Comparison of ENCODE assay signal across 9 cellular contexts in the genomic region with DNA sequence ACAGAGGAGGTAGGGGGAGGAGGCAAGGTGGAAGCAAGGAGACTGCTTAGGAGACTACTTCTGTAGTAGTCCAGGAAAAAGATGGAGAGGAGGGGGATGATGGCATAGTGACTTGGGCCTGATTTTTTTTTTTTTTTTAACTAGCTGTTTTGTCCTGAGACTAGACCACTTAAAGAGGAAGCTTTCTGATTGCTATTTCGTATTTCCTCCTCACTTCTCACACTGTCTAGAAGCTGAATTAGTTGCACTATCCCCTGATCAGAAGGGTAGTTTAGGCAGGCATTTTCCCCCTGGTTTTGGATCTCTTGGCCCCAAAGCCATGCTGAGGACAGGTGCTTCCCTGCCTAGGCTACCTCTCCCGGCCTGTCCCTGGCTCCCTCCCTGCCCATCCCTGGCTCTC. TPM values are rescaled to one million over a fixed set of nuclear protein-coding genes. Genes with fewer than 3 reads are reported as not detected.
A peak's percentile ranks its signal among the peaks of the same experiment; 100 is the strongest.
DNase-seq lines count a peak whose midpoint lies in the region; ATAC-seq and TF ChIP-seq lines count a peak whose summit lies in the region.
"Had no signal": no experiment of that assay in that cellular context is flagged by ENCODE, and none has a peak within 500 bp of the region (broad histone marks: within the 10 kb centered on the region; RNA-seq: fewer than 3 reads in every experiment).

No MANE protein-coding gene starts in this region.

- TF ChIP-seq CTCF in neural crest cell (conservative IDR thresholded peaks at IDR 0.05) (no peak), testis (IDR thresholded peaks at IDR 0.05) (no peak)

- H3K27me3 ChIP-seq in CD4-positive, alpha-beta memory T cell (ENCODE audit: insufficient read depth, low read length): no peaks in the 10 kb centered on the region
- no peaks in the 10 kb centered on the region for H3K27me3 ChIP-seq in testis
- H3K27me3 ChIP-seq: left lung had no signal

- peaks cover 5% of the 10 kb centered on the region for H3K36me3 ChIP-seq in CD4-positive, alpha-beta memory T cell (ENCODE audit: insufficient read depth, low read length)
- no peaks in the 10 kb centered on the region for H3K36me3 ChIP-seq in testis (ENCODE audit: low read depth, missing control alignments)
- H3K36me3 ChIP-seq: left lung had no signal

- peak; percentile 39 for ATAC-seq in GM21447 (IDR thresholded peaks at IDR 0.05; ENCODE audit: unreplicated experiment)
- no peak for ATAC-seq in HG03135 (IDR thresholded peaks at IDR 0.05; ENCODE audit: unreplicated experiment)
- ATAC-seq: left lung had no signal

- intact Hi-C loops in CD4-positive, alpha-beta memory T cell (cut with micrococcal nuclease): no loop called here
- intact Hi-C loops in testis (cut with DNase I; ENCODE audit: low total_unique reads): no loop called here

- H3K4me3 ChIP-seq in CD4-positive, alpha-beta memory T cell (ENCODE audit: low read length in 2 of 2): no peak overlapping the region
- no peak overlapping the region for H3K4me3 ChIP-seq in testis
- H3K4me3 ChIP-seq: left lung had no signal

- H3K4me1 Mint-ChIP-seq in CD4-positive, alpha-beta memory T cell: peaks cover 65 to 88% (median 77%) of the 10 kb centered on the region in 4 donors
- H3K4me1 Mint-ChIP-seq in activated naive CD8-positive, alpha-beta T cell treated with anti-CD3 and anti-CD28 coated beads for 36 hours: peaks cover 80% of the 10 kb centered on the region
- peaks cover 68% of the 10 kb centered on the region for H3K4me1 Mint-ChIP-seq in neural crest cell

- peak overlapping the region in 7 of 8 donors; percentile 9 to 65 (median 50) for H3K4me3 Mint-ChIP-seq in CD4-positive, alpha-beta memory T cell
- H3K4me3 Mint-ChIP-seq in activated naive CD8-positive, alpha-beta T cell treated with anti-CD3 and anti-CD28 coated beads for 36 hours: peak overlapping the region; percentile 16
- no peak overlapping the region for H3K4me3 Mint-ChIP-seq in neural crest cell

- no peaks in the 10 kb centered on the region for H3K9me3 ChIP-seq in CD4-positive, alpha-beta memory T cell (ENCODE audit: control insufficient read depth in 1 of 2, low read length in 2 of 2)
- no peaks in the 10 kb centered on the region for H3K9me3 ChIP-seq in testis
- H3K9me3 ChIP-seq: left lung had no signal

- peaks cover 2 to 4% of the 10 kb centered on the region in 2 donors for H3K36me3 Mint-ChIP-seq in CD4-positive, alpha-beta memory T cell
- peaks cover 38% of the 10 kb centered on the region for H3K36me3 Mint-ChIP-seq in activated naive CD8-positive, alpha-beta T cell treated with anti-CD3 and anti-CD28 coated beads for 36 hours
- no peaks in the 10 kb centered on the region for H3K36me3 Mint-ChIP-seq in neural crest cell (ENCODE audit: low read depth)

- 60 to 75% methylated on average over 2 of the region's 2 CpGs for WGBS in testis, 2 donors

- CTCF ChIA-PET in CD4-positive, alpha-beta memory T cell (lab: Charles Lee; ENCODE audit: partially characterized antibody): no interaction called here

- no peaks in the 10 kb centered on the region for H3K9me3 Mint-ChIP-seq in CD4-positive, alpha-beta memory T cell
- H3K9me3 Mint-ChIP-seq in activated naive CD8-positive, alpha-beta T cell treated with anti-CD3 and anti-CD28 coated beads for 36 hours: no peaks in the 10 kb centered on the region
- H3K9me3 Mint-ChIP-seq in neural crest cell: no peaks in the 10 kb centered on the region

- no peak for DNase-seq in CD4-positive, alpha-beta memory T cell
- DNase-seq in activated naive CD8-positive, alpha-beta T cell treated with anti-CD3 and anti-CD28 coated beads for 36 hours: no peak
- DNase-seq in neural crest cell (ENCODE audit: low read depth, low spot score) (no peak), amniotic stem cell (lab: John Stamatoyannopoulos, UW) (no peak), testis (no peak)
- DNase-seq: left lung, NCI-H1417 had no signal

- no peaks in the 10 kb centered on the region for H3K27me3 Mint-ChIP-seq in CD4-positive, alpha-beta memory T cell
- H3K27me3 Mint-ChIP-seq in activated naive CD8-positive, alpha-beta T cell treated with anti-CD3 and anti-CD28 coated beads for 36 hours: no peaks in the 10 kb centered on the region
- no peaks in the 10 kb centered on the region for H3K27me3 Mint-ChIP-seq in neural crest cell (ENCODE audit: low read depth)

- H3K27ac Mint-ChIP-seq in CD4-positive, alpha-beta memory T cell: peak overlapping the region; percentile 48 to 91 (median 74)
- H3K27ac Mint-ChIP-seq in activated naive CD8-positive, alpha-beta T cell treated with anti-CD3 and anti-CD28 coated beads for 36 hours: peak overlapping the region; percentile 77
- H3K27ac Mint-ChIP-seq in neural crest cell (ENCODE audit: unreplicated experiment): peak overlapping the region; percentile 14

- H3K27ac ChIP-seq in CD4-positive, alpha-beta memory T cell (ENCODE audit: low read depth, low read length): no peak overlapping the region
- no peak overlapping the region for H3K27ac ChIP-seq in testis

- peaks cover 88% of the 10 kb centered on the region for H3K4me1 ChIP-seq in CD4-positive, alpha-beta memory T cell (ENCODE audit: insufficient read depth, low read length)
- H3K4me1 ChIP-seq in testis: peaks cover 49% of the 10 kb centered on the region

- POLR2A ChIA-PET in CD4-positive, alpha-beta memory T cell (lab: Charles Lee; ENCODE audit: partially characterized antibody): interaction anchor here (1.1 to 2.5 kb wide), 3 partner anchors 9 to 87 kb away, joined by 4 to 9 read pairs (median 4); no protein-coding TSS in a partner anchor

- TF ChIP-seq POLR2A in testis (IDR thresholded peaks at IDR 0.05): no peak

RNA-seq across cellular contexts. Expression of gene LARP1, which starts 14.9 kb away (rescaled TPM):
- total RNA-seq in CD4-positive, alpha-beta memory T cell: 100 to 1,000 TPM; 152 to 159 TPM
- 10 to 100 TPM in 1 of 2 donors, 1 to 10 TPM in 1; 6.0 to 28.8 TPM for polyA plus RNA-seq in CD4-positive, alpha-beta memory T cell
- total RNA-seq in activated naive CD8-positive, alpha-beta T cell treated with anti-CD3 and anti-CD28 coated beads for 36 hours: 100 to 1,000 TPM; 285 to 292 TPM
- total RNA-seq in neural crest cell: 230 and 231 TPM in 2 replicates
- total RNA-seq in testis: 100 to 1,000 TPM; 169 to 174 TPM
- polyA plus RNA-seq in testis (ENCODE audit: insufficient read depth, low read depth, low replicate concordance): 118 TPM

Comparison
In these comparisons a context has a peak if more than half of its experiments do, and no peak if none do; other contexts are left out.
1. H3K27ac Mint-ChIP-seq: peak in every context shown above with its lines; median percentile 77 in activated naive CD8-positive, alpha-beta T cell treated with anti-CD3 and anti-CD28 coated beads for 36 hours; 74 in CD4-positive, alpha-beta memory T cell; 14 in neural crest cell.